In the genomic region with DNA sequence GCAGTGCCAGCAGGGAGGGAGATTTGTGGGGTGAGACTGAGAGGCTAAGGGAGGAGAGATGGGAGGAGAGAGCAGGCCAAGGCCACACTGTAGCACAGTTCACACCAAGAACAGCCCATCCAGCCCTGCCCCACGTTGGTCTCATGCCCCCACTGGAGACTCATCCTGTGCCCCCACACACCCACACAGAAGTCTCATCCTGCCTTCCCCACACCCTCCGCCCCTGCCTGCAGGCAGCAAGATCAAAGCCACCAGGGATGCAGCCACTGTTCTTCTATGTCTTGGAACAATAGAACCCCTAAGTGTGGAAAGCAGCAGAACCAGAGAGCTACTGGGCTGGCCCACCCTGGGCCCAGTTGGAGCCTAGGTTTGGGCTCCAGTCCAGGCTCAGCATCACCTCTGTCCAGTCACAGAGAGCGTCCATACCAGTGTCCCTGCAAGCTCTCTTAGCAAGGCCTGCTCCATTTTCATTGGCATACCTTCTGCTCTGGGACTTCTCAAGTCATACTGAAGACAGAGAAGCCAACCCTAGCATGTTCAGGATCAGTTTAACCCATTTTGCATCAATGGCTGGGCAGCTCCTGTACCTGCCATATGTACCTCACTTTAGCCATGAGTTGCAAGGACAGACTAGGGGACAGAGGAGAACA, we compare ENCODE assay signal across 1 cellular context.
TF ChIP-seq lines count a peak whose summit lies in the region.

No MANE protein-coding gene starts in this region.

TF ChIP-seq in HEK293, 187 proteins besides CTCF, POLR2A, EP300 and RAD21 (continued from another document):
- no peak for TF ChIP-seq ZNF16 (tag by site-specific recombination; IDR thresholded peaks at IDR 0.05; ENCODE audit: low read depth)
- no peak for TF ChIP-seq ZNF211 (tag by site-specific recombination; IDR thresholded peaks at IDR 0.05; ENCODE audit: low read depth)
- no peak for TF ChIP-seq ZNF10 (tag by site-specific recombination; IDR thresholded peaks at IDR 0.05)
- no peak for TF ChIP-seq ZNF121 (tag by site-specific recombination; IDR thresholded peaks at IDR 0.05)
- TF ChIP-seq, protein P1, sequence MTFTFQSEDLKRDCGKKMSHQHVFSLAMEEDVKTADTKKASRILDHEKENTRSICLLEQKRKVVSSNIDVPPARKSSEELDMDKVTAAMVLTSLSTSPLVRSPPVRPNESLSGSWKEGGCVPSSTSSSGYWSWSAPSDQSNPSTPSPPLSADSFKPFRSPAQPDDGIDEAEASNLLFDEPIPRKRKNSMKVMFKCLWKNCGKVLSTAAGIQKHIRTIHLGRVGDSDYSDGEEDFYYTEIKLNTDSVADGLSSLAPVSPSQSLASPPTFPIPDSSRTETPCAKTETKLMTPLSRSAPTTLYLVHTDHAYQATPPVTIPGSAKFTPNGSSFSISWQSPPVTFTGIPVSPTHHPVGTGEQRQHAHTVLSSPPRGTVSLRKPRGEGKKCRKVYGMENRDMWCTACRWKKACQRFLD (tag by site-specific recombination; IDR thresholded peaks at IDR 0.05): no peak
- no peak for TF ChIP-seq GLI4 (tag by site-specific recombination; IDR thresholded peaks at IDR 0.05)
- TF ChIP-seq, protein P2, sequence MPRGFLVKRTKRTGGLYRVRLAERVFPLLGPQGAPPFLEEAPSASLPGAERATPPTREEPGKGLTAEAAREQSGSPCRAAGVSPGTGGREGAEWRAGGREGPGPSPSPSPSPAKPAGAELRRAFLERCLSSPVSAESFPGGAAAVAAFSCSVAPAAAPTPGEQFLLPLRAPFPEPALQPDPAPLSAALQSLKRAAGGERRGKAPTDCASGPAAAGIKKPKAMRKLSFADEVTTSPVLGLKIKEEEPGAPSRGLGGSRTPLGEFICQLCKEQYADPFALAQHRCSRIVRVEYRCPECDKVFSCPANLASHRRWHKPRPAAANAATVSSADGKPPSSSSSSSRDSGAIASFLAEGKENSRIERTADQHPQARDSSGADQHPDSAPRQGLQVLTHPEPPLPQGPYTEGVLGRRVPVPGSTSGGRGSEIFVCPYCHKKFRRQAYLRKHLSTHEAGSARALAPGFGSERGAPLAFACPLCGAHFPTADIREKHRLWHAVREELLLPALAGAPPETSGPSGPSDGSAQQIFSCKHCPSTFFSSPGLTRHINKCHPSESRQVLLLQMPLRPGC (tag by site-specific recombination; IDR thresholded peaks at IDR 0.05): no peak
